ENCODE assay signal across 14 cellular contexts in the genomic region with DNA sequence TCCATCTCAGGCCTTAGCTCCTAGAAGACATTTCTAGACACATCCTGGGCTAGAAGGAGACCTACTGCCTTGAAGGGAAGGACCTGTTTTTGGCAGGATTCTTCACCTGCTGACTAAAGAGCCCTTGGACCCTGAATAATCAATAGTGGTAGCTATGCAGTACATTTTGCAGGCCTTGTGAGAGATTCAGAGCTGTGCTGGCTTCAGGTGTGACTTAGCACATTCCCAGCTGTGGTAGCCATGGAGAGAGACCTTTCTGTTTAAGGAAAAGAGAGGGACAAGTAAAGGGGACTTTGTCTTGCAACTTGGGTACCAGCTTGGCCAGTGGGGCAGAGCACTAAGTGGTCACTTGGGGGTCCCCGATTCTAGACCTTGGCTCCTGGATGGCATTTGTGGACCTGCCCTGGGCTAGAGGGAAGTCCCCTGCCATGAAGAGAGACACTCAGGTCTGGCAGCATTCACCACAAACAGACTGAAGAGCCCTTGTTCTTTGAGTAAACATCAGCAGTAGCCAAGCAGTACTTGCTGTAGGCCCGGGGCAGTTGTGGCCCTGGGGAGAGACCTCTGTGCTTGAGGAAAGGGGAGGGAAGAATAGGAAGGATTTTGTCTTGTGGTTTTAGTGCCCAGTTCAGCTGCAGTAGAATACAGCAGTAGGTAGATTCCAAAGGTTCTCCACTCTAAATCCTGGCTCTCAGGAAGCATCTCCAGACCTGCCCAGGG. TPM values are rescaled to one million over a fixed set of nuclear protein-coding genes. Genes with fewer than 3 reads are reported as not detected.
DNase-seq lines count a peak whose midpoint lies in the region; ATAC-seq and TF ChIP-seq lines count a peak whose summit lies in the region.
"Had no signal": no experiment of that assay in that cellular context is flagged by ENCODE, and none has a peak within 500 bp of the region (broad histone marks: within the 10 kb centered on the region; RNA-seq: fewer than 3 reads in every experiment).

No MANE protein-coding gene starts in this region.

- no peaks in the 10 kb centered on the region for H3K27me3 ChIP-seq in testis
- H3K27me3 ChIP-seq: BLaER1 treated with 17β-estradiol and CSF1 and Interleukin-3, amounts not matched to agents 10 nM and 100 nM had no signal

- no peak overlapping the region for H3K4me3 ChIP-seq in testis
- H3K4me3 ChIP-seq: BLaER1 treated with 17β-estradiol and CSF1 and Interleukin-3, amounts not matched to agents 10 nM and 100 nM; GM23338 had no signal

- no peak for ATAC-seq in GM19463 (IDR thresholded peaks at IDR 0.05; ENCODE audit: unreplicated experiment)
- ATAC-seq: GM23338 had no signal

- intact Hi-C loops in testis (cut with DNase I; ENCODE audit: low total_unique reads), result no loop called here

- H3K27ac ChIP-seq in testis, result peak overlapping the region; percentile 72 to 80
- H3K27ac ChIP-seq: BLaER1 treated with 17β-estradiol and CSF1 and Interleukin-3, amounts not matched to agents 10 nM and 100 nM had no signal

- no peak for TF ChIP-seq CTCF in testis (IDR thresholded peaks at IDR 0.05)

- no peaks in the 10 kb centered on the region for H3K9me3 ChIP-seq in testis

- peaks cover 13% of the 10 kb centered on the region for H3K4me1 ChIP-seq in testis
- H3K4me1 ChIP-seq: BLaER1 treated with 17β-estradiol and CSF1 and Interleukin-3, amounts not matched to agents 10 nM and 100 nM had no signal

- DNase-seq in DMS53 (lab: John Stamatoyannopoulos, UW) (peak; percentile 91), NCI-H2029 treated with DMSO at 0.1 percent for 48 hours (lab: John Stamatoyannopoulos, UW) (peak; percentile 92), dedifferentiated amniotic fluid mesenchymal stem cell (ENCODE audit: extremely low spot score) (peak; percentile 6), testis (no peak), retina (no peak), NCI-H345 (lab: John Stamatoyannopoulos, UW) (no peak)
- DNase-seq: 8988T; CD4-positive, CD25-positive, alpha-beta regulatory T cell; GF-D8; H7; IMR-90 had no signal

- no peaks in the 10 kb centered on the region for H3K36me3 ChIP-seq in testis (ENCODE audit: low read depth, missing control alignments)

- TF ChIP-seq POLR2A in testis (IDR thresholded peaks at IDR 0.05), result no peak

- WGBS in testis, 2 donors, result 63 to 67% methylated on average over 1 to 2 of the region's 2 CpGs

RNA-seq across cellular contexts. Expression of a gene that starts 26.2 kb away (rescaled TPM):
- total RNA-seq in testis, result under 1 TPM; 0.24 to 0.25 TPM
- not detected for polyA plus RNA-seq in testis (ENCODE audit: insufficient read depth, low read depth, low replicate concordance)
- total RNA-seq: CD4-positive, CD25-positive, alpha-beta regulatory T cell; GM23338; H7; IMR-90 had no signal
- polyA plus RNA-seq: CD4-positive, CD25-positive, alpha-beta regulatory T cell; GM23338; IMR-90 had no signal

RNA-seq across cellular contexts. Expression of a gene that starts 47.4 kb away (rescaled TPM):
- 1 to 10 TPM; 2.5 to 3.1 TPM for total RNA-seq in testis
- 6.6 TPM for polyA plus RNA-seq in testis (ENCODE audit: insufficient read depth, low read depth, low replicate concordance)
- total RNA-seq: CD4-positive, CD25-positive, alpha-beta regulatory T cell; IMR-90 had no signal
- polyA plus RNA-seq: IMR-90 had no signal

Comparison
In these comparisons a context has a peak if more than half of its experiments do, and no peak if none do; other contexts are left out.
1. DNase-seq: peak in DMS53 (single experiment), NCI-H2029 treated with DMSO at 0.1 percent for 48 hours (single experiment) and dedifferentiated amniotic fluid mesenchymal stem cell (single experiment); none in testis (single experiment), retina (single experiment) and NCI-H345 (single experiment).